In genomic region chr10:99682752-99683151, GRCh38 we compare ENCODE assay signal across 10 cellular contexts. TPM values are rescaled to one million over a fixed set of nuclear protein-coding genes. Genes with fewer than 3 reads are reported as not detected.
A peak's percentile ranks its signal among the peaks of the same experiment; 100 is the strongest.
DNase-seq lines count a peak whose midpoint lies in the region; ATAC-seq and TF ChIP-seq lines count a peak whose summit lies in the region.
"Had no signal": no experiment of that assay in that cellular context is flagged by ENCODE, and none has a peak within 500 bp of the region (broad histone marks: within the 10 kb centered on the region; RNA-seq: fewer than 3 reads in every experiment).

No MANE protein-coding gene starts in this region.

- 83 to 96% (median 86%) methylated on average over 1 of the region's 1 CpG for WGBS in heart left ventricle, 4 donors
- WGBS in testis, 2 donors = 83% methylated on average over 1 of the region's 1 CpG

- H3K4me1 Mint-ChIP-seq in chondrocyte (ENCODE audit: low read depth) (peaks cover 4% of the 10 kb centered on the region), nephron progenitor cell (peaks cover 13% of the 10 kb centered on the region)

- no peak for ATAC-seq in heart left ventricle

- TF ChIP-seq CTCF in GM12873 (IDR thresholded peaks at IDR 0.05; ENCODE audit: insufficient read depth, low read depth, low read length, missing control alignments) = peak; percentile 44
- TF ChIP-seq CTCF in LNCaP clone FGC (IDR thresholded peaks at IDR 0.05; ENCODE audit: control insufficient read depth, extremely low read depth, insufficient read depth) = no peak
- TF ChIP-seq CTCF in chondrocyte (IDR thresholded peaks at IDR 0.05) = peak; percentile 29
- TF ChIP-seq CTCF in nephron progenitor cell (IDR thresholded peaks at IDR 0.05) = no peak
- TF ChIP-seq CTCF in heart left ventricle (IDR thresholded peaks at IDR 0.05) = no peak
- TF ChIP-seq CTCF in testis (IDR thresholded peaks at IDR 0.05) = no peak

- H3K27ac Mint-ChIP-seq in chondrocyte (ENCODE audit: unreplicated experiment) (no peak overlapping the region), nephron progenitor cell (no peak overlapping the region)

- no peak for TF ChIP-seq POLR2A in heart left ventricle (IDR thresholded peaks at IDR 0.05)
- TF ChIP-seq POLR2A in testis (IDR thresholded peaks at IDR 0.05) = no peak

- H3K36me3 ChIP-seq in mucosa of rectum (ENCODE audit: control insufficient read depth in 2 of 2, insufficient read depth in 2 of 2, low read length in 2 of 2) (peaks cover 9 to 14% of the 10 kb centered on the region in 2 donors), heart left ventricle (peaks cover 0 to 73% (median 34%) of the 10 kb centered on the region in 9 donors), testis (ENCODE audit: low read depth, missing control alignments) (no peaks in the 10 kb centered on the region)

- H3K4me1 ChIP-seq in mucosa of rectum (ENCODE audit: control insufficient read depth in 2 of 2, insufficient read depth in 2 of 2, low read length in 2 of 2) (peaks cover 6 to 7% of the 10 kb centered on the region in 2 donors), heart left ventricle (peaks cover 0 to 9% (median 0%) of the 10 kb centered on the region in 12 donors), testis (no peaks in the 10 kb centered on the region)

- no peaks in the 10 kb centered on the region for H3K27me3 Mint-ChIP-seq in chondrocyte (ENCODE audit: low read depth)
- H3K27me3 Mint-ChIP-seq in nephron progenitor cell (ENCODE audit: low read depth, poor library complexity) = no peaks in the 10 kb centered on the region

- H3K9me3 ChIP-seq in mucosa of rectum (ENCODE audit: control insufficient read depth in 2 of 2, low read length in 2 of 2) (no peaks in the 10 kb centered on the region), heart left ventricle (no peaks in the 10 kb centered on the region), testis (no peaks in the 10 kb centered on the region)

- H3K9me3 Mint-ChIP-seq in chondrocyte (ENCODE audit: low read depth) (no peaks in the 10 kb centered on the region), nephron progenitor cell (no peaks in the 10 kb centered on the region)

- H3K27me3 ChIP-seq in mucosa of rectum (ENCODE audit: control insufficient read depth in 2 of 2, insufficient read depth in 2 of 2, low read length in 2 of 2) = no peaks in the 10 kb centered on the region
- no peaks in the 10 kb centered on the region for H3K27me3 ChIP-seq in heart left ventricle
- no peaks in the 10 kb centered on the region for H3K27me3 ChIP-seq in testis

- H3K27ac ChIP-seq in mucosa of rectum (ENCODE audit: low read depth in 2 of 2, low read length in 2 of 2) (peak overlapping the region in 1 of 2 donors; percentile 9), heart left ventricle (no peak overlapping the region), testis (no peak overlapping the region)

- DNase-seq in LNCaP clone FGC (ENCODE audit: low read depth) = peak; percentile 52
- DNase-seq in chondrocyte (ENCODE audit: low spot score) = no peak
- DNase-seq in nephron progenitor cell = no peak
- DNase-seq in heart left ventricle = no peak
- DNase-seq in NCI-H2227 (lab: John Stamatoyannopoulos, UW; ENCODE audit: unreplicated experiment) = no peak
- no peak for DNase-seq in testis
- DNase-seq: cerebellar nuclear complex, NCI-H2029 had no signal

- H3K36me3 Mint-ChIP-seq in chondrocyte (ENCODE audit: low read depth) (peaks cover 15% of the 10 kb centered on the region), nephron progenitor cell (ENCODE audit: low read depth) (peaks cover 14% of the 10 kb centered on the region)

- H3K4me3 ChIP-seq in LNCaP clone FGC (ENCODE audit: low read depth, low read length) = no peak overlapping the region
- H3K4me3 ChIP-seq in mucosa of rectum (ENCODE audit: low read length in 2 of 2) = peak overlapping the region in 1 of 2 donors; percentile 0
- H3K4me3 ChIP-seq in heart left ventricle = no peak overlapping the region
- H3K4me3 ChIP-seq in testis = no peak overlapping the region

- intact Hi-C loops in heart left ventricle (cut with DNase I) = no loop called here
- intact Hi-C loops in testis (cut with DNase I; ENCODE audit: low total_unique reads) = no loop called here

- H3K4me3 Mint-ChIP-seq in chondrocyte (ENCODE audit: unreplicated experiment) = no peak overlapping the region
- H3K4me3 Mint-ChIP-seq in nephron progenitor cell = no peak overlapping the region

- peak overlapping the region; percentile 2 to 38 for H3K9ac ChIP-seq in mucosa of rectum (ENCODE audit: low read depth in 1 of 2, low read length in 2 of 2)

RNA-seq across cellular contexts. Expression of gene ENTPD7, which starts 23.4 kb away (rescaled TPM):
- total RNA-seq in chondrocyte = 28.8 to 32.3 TPM (median 29.5 TPM) in 3 replicates
- 1 to 10 TPM; 1.1 to 5.6 (median 2.7) TPM for total RNA-seq in heart left ventricle
- polyA plus RNA-seq in heart left ventricle = 1 to 10 TPM in 1 of 2 donors, under 1 TPM in 1; 0.23 to 3.8 TPM
- 1 to 10 TPM; 4.0 to 6.3 TPM for total RNA-seq in testis
- 5.0 TPM for polyA plus RNA-seq in testis (ENCODE audit: insufficient read depth, low read depth, low replicate concordance)

RNA-seq across cellular contexts. Expression of gene COX15, which starts 49.2 kb away (rescaled TPM):
- 20.8 to 29.8 TPM (median 21.3 TPM) in 3 replicates for total RNA-seq in chondrocyte
- total RNA-seq in heart left ventricle = 10 to 100 TPM; 28.5 to 45.2 (median 34.7) TPM
- 10 to 100 TPM; 17.0 to 19.9 TPM for polyA plus RNA-seq in heart left ventricle
- total RNA-seq in testis = 10 to 100 TPM; 45.8 to 47.4 TPM
- 30.0 TPM for polyA plus RNA-seq in testis (ENCODE audit: insufficient read depth, low read depth, low replicate concordance)

RNA-seq across cellular contexts. Expression of gene CUTC, which starts 49.3 kb away (rescaled TPM):
- total RNA-seq in chondrocyte (14.4 to 19.1 TPM (median 14.5 TPM) in 3 replicates), heart left ventricle (10 to 100 TPM; 27.0 to 53.2 (median 37.7) TPM), testis (10 to 100 TPM; 35.7 to 42.4 TPM)
- polyA plus RNA-seq in heart left ventricle (10 to 100 TPM; 45.2 to 45.6 TPM), testis (ENCODE audit: insufficient read depth, low read depth, low replicate concordance) (98.5 TPM)

Comparison
In these comparisons a context has a peak if more than half of its experiments do, and no peak if none do; other contexts are left out.
1. CTCF ChIP-seq: peak in GM12873 (single experiment) and chondrocyte (single experiment); none in LNCaP clone FGC (single experiment), nephron progenitor cell (single experiment), heart left ventricle (0 of 12) and testis (0 of 3).